Comparison of ENCODE assay signal across 8 cellular contexts in genomic region chr4:5142726-5143125, GRCh38.
DNase-seq lines count a peak whose midpoint lies in the region; ATAC-seq and TF ChIP-seq lines count a peak whose summit lies in the region.

No MANE protein-coding gene starts in this region.

- CTCF ChIA-PET in WTC11 (lab: Charles Lee) = no interaction called here

- peak; percentile 38 for TF ChIP-seq CTCF in 22Rv1 (IDR thresholded peaks at IDR 0.05)
- TF ChIP-seq CTCF in GM13977 (IDR thresholded peaks at IDR 0.05; ENCODE audit: extremely low read depth, insufficient read depth, missing control alignments) = peak; percentile 28
- TF ChIP-seq CTCF in WTC11 (IDR thresholded peaks at IDR 0.05) = peak; percentile 45

- no peak overlapping the region for H3K27ac ChIP-seq in 22Rv1

- H3K27me3 Mint-ChIP-seq in WTC11 (ENCODE audit: low read depth) = no peaks in the 10 kb centered on the region; the same call in 1 of the 2 replicates

- 0 out of 2 replicates have a peak, but pooled peaks cover 7% of the 10 kb centered on the region for H3K4me1 Mint-ChIP-seq in WTC11

- H3K4me3 Mint-ChIP-seq in WTC11 = no peak overlapping the region

- peak; percentile 53; the same call in 1 of the 2 replicates for ATAC-seq in WTC11
- ATAC-seq in HG03139 (IDR thresholded peaks at IDR 0.05; ENCODE audit: unreplicated experiment) = no peak
- no peak for ATAC-seq in GM21381 (IDR thresholded peaks at IDR 0.05; ENCODE audit: unreplicated experiment)

- in situ Hi-C loops in GM13977 (cut with MboI; ENCODE audit: low pct_unique_long_range_greater_than_20kb, low sequenced_read_pairs, unreplicated experiment) = no loop called here

- POLR2A ChIA-PET in WTC11 (lab: Charles Lee) = no interaction called here

- no peaks in the 10 kb centered on the region for H3K9me3 Mint-ChIP-seq in WTC11

- no peaks in the 10 kb centered on the region for H3K36me3 Mint-ChIP-seq in WTC11

- H3K27ac Mint-ChIP-seq in WTC11 = no peak overlapping the region

- DNase-seq in GM13977 (ENCODE audit: low spot score) (no peak), WTC11 (ENCODE audit: low spot score) (peak; percentile 60), islet precursor cell (peak; percentile 61), GM19240 (ENCODE audit: insufficient read length, low spot score) (no peak)
- DNase-seq in activated CD4-positive, CD25-positive, alpha-beta regulatory T cell (lab: John Stamatoyannopoulos, UW) = no peak

TF ChIP-seq in WTC11, 78 proteins besides CTCF, POLR2A, EP300 and RAD21:
- no peak for TF ChIP-seq ZNF423 (CRISPR knock-in tag; IDR thresholded peaks at IDR 0.05)
- TF ChIP-seq ZNF232 (CRISPR knock-in tag; IDR thresholded peaks at IDR 0.05) = no peak
- no peak for TF ChIP-seq ZBTB21 (CRISPR knock-in tag; IDR thresholded peaks at IDR 0.05; ENCODE audit: borderline replicate concordance)
- TF ChIP-seq, protein P1, sequence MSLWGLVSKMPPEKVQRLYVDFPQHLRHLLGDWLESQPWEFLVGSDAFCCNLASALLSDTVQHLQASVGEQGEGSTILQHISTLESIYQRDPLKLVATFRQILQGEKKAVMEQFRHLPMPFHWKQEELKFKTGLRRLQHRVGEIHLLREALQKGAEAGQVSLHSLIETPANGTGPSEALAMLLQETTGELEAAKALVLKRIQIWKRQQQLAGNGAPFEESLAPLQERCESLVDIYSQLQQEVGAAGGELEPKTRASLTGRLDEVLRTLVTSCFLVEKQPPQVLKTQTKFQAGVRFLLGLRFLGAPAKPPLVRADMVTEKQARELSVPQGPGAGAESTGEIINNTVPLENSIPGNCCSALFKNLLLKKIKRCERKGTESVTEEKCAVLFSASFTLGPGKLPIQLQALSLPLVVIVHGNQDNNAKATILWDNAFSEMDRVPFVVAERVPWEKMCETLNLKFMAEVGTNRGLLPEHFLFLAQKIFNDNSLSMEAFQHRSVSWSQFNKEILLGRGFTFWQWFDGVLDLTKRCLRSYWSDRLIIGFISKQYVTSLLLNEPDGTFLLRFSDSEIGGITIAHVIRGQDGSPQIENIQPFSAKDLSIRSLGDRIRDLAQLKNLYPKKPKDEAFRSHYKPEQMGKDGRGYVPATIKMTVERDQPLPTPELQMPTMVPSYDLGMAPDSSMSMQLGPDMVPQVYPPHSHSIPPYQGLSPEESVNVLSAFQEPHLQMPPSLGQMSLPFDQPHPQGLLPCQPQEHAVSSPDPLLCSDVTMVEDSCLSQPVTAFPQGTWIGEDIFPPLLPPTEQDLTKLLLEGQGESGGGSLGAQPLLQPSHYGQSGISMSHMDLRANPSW (CRISPR knock-in tag; conservative IDR thresholded peaks at IDR 0.05; ENCODE audit: low read depth) = no peak
- TF ChIP-seq ZSCAN18 (CRISPR knock-in tag; IDR thresholded peaks at IDR 0.05) = no peak
- no peak for TF ChIP-seq ZNF121 (CRISPR knock-in tag; IDR thresholded peaks at IDR 0.05)
- no peak for TF ChIP-seq FOXP1 (CRISPR knock-in tag; IDR thresholded peaks at IDR 0.05; ENCODE audit: borderline replicate concordance)
- no peak for TF ChIP-seq TP53 (CRISPR knock-in tag; IDR thresholded peaks at IDR 0.05)
- no peak for TF ChIP-seq EMX1 (CRISPR knock-in tag; IDR thresholded peaks at IDR 0.05)
- no peak for TF ChIP-seq E2F4 (CRISPR knock-in tag; IDR thresholded peaks at IDR 0.05; ENCODE audit: borderline replicate concordance, low read depth)
- no peak for TF ChIP-seq TCF7 (CRISPR knock-in tag; IDR thresholded peaks at IDR 0.05; ENCODE audit: low read depth)
- TF ChIP-seq NFE2L1 (CRISPR knock-in tag; IDR thresholded peaks at IDR 0.05) = no peak
- no peak for TF ChIP-seq AFF4 (CRISPR knock-in tag; IDR thresholded peaks at IDR 0.05; ENCODE audit: borderline replicate concordance)
- no peak for TF ChIP-seq NFATC4 (CRISPR knock-in tag; IDR thresholded peaks at IDR 0.05)
- TF ChIP-seq MAX (CRISPR knock-in tag; IDR thresholded peaks at IDR 0.05) = no peak

Comparison
In these comparisons a context has a peak if more than half of its experiments do, and no peak if none do; other contexts are left out.
1. DNase-seq: peak in WTC11 (single experiment) and islet precursor cell (single experiment); none in GM13977 (single experiment), GM19240 (single experiment) and activated CD4-positive, CD25-positive, alpha-beta regulatory T cell (0 of 4).
2. Peak in every context shown above with its lines, with median percentiles within 50 percentile points of each other: CTCF ChIP-seq.